17 cellular contexts compared by ENCODE assay signal in genomic region chr20:10350188-10350842, GRCh38.
DNase-seq lines count a peak whose midpoint lies in the region; ATAC-seq and TF ChIP-seq lines count a peak whose summit lies in the region.
"Had no signal": no experiment of that assay in that cellular context is flagged by ENCODE, and none has a peak within 500 bp of the region (broad histone marks: within the 10 kb centered on the region; RNA-seq: fewer than 3 reads in every experiment).

No MANE protein-coding gene starts in this region.

- no peak overlapping the region for H3K4ac ChIP-seq in H9 (ENCODE audit: low read depth, low read length)

- no peak overlapping the region for H4K8ac ChIP-seq in H9 (replicated peaks; ENCODE audit: insufficient read length, low read depth, low read length)

- H3K4me3 ChIP-seq in left ventricle myocardium inferior (no peak overlapping the region), gastrocnemius medialis (no peak overlapping the region)
- H3K4me3 ChIP-seq: colonic mucosa, K562, vagina had no signal

- no peaks in the 10 kb centered on the region for H3K9me3 Mint-ChIP-seq in H9
- no peaks in the 10 kb centered on the region for H3K9me3 Mint-ChIP-seq in activated naive CD8-positive, alpha-beta T cell treated with anti-CD3 and anti-CD28 coated beads, Interleukin-2, amount 10 ng/mL, durations not matched to agents 7 days and 5 days
- H3K9me3 Mint-ChIP-seq in type B pancreatic cell = no peaks in the 10 kb centered on the region

- H3K27me3 ChIP-seq in left ventricle myocardium inferior (ENCODE audit: low read depth) (peaks cover 7% of the 10 kb centered on the region), H9 (ENCODE audit: insufficient read depth, low read length) (no peaks in the 10 kb centered on the region), gastrocnemius medialis (no peaks in the 10 kb centered on the region)
- H3K27me3 ChIP-seq: colonic mucosa, vagina had no signal

- peak overlapping the region; percentile 83 for H2BK20ac ChIP-seq in H9 (ENCODE audit: low read depth, low read length, poor library complexity, severe bottlenecking)

- H3K27ac ChIP-seq in left ventricle myocardium inferior (replicated peaks) = peak overlapping the region; percentile 80
- H3K27ac ChIP-seq in H9 (ENCODE audit: insufficient read length, low read depth, low read length) = peak overlapping the region; percentile 86
- H3K27ac ChIP-seq in gastrocnemius medialis = peak overlapping the region in 3 of 4 donors; percentile 48 to 68 (median 64)
- H3K27ac ChIP-seq: colonic mucosa, vagina had no signal

- no peaks in the 10 kb centered on the region for H4K20me1 ChIP-seq in H9 (ENCODE audit: control insufficient read depth, insufficient read depth, insufficient read length)

- no peak overlapping the region for H4K91ac ChIP-seq in H9 (ENCODE audit: insufficient read length, low read depth, low read length)

- H2AFZ ChIP-seq in H9 (ENCODE audit: low read length) = no peak overlapping the region

- no peak overlapping the region for H3K56ac ChIP-seq in H9 (ENCODE audit: insufficient read length, low read depth, low read length)

- H3K18ac ChIP-seq in H9 (ENCODE audit: insufficient read length, low read depth, low read length) = no peak overlapping the region

- H3K4me1 ChIP-seq in left ventricle myocardium inferior = peaks cover 18% of the 10 kb centered on the region
- H3K4me1 ChIP-seq in H9 (ENCODE audit: insufficient read depth, low read length) = peaks cover 9% of the 10 kb centered on the region; the same call in 1 of the 2 replicates
- H3K4me1 ChIP-seq in gastrocnemius medialis = no peaks in the 10 kb centered on the region
- H3K4me1 ChIP-seq: colonic mucosa, vagina had no signal

- no peak overlapping the region for H2BK15ac ChIP-seq in H9 (ENCODE audit: low read depth, low read length)

- intact Hi-C loops in left ventricle myocardium inferior (cut with micrococcal nuclease) (no loop called here), left ventricle myocardium superior (cut with micrococcal nuclease) (no loop called here), gastrocnemius medialis (cut with DNase I; ENCODE audit: low total_unique reads) (no loop called here)

- H3K23ac ChIP-seq in H9 (ENCODE audit: insufficient read length, low read depth, low read length) = no peak overlapping the region

- no peaks in the 10 kb centered on the region; the same call in 1 of the 2 replicates for H3K27me3 Mint-ChIP-seq in H9 (ENCODE audit: low read depth)
- H3K27me3 Mint-ChIP-seq in activated naive CD8-positive, alpha-beta T cell treated with anti-CD3 and anti-CD28 coated beads, Interleukin-2, amount 10 ng/mL, durations not matched to agents 7 days and 5 days = peaks cover 2% of the 10 kb centered on the region
- H3K27me3 Mint-ChIP-seq in type B pancreatic cell = peaks cover 18% of the 10 kb centered on the region

- POLR2A ChIA-PET in activated naive CD8-positive, alpha-beta T cell treated with anti-CD3 and anti-CD28 coated beads, Interleukin-2, amount 10 ng/mL, durations not matched to agents 7 days and 5 days (lab: Charles Lee) = no interaction called here

- H3K23me2 ChIP-seq in H9 (ENCODE audit: insufficient read length, low read depth, low read length, poor library complexity, severe bottlenecking) = no peaks in the 10 kb centered on the region

- H2AK5ac ChIP-seq in H9 (ENCODE audit: insufficient read length, low read length) = peak overlapping the region; percentile 68

- no peak overlapping the region for H3T11ph ChIP-seq in H9 (ENCODE audit: low read length)

- H3K36me3 ChIP-seq in left ventricle myocardium inferior (no peaks in the 10 kb centered on the region), gastrocnemius medialis (no peaks in the 10 kb centered on the region)
- H3K36me3 ChIP-seq: colonic mucosa, vagina had no signal

- H3K36me3 Mint-ChIP-seq in H9 (ENCODE audit: insufficient read depth in 1 of 3, low read depth in 3 of 3) (peaks cover 0 to 4% (median 0%) of the 10 kb centered on the region in 3 experiments; a peak in 1 of 7 replicates), type B pancreatic cell (no peaks in the 10 kb centered on the region)
- no peaks in the 10 kb centered on the region for H3K36me3 Mint-ChIP-seq in activated naive CD8-positive, alpha-beta T cell treated with anti-CD3 and anti-CD28 coated beads, Interleukin-2, amount 10 ng/mL, durations not matched to agents 7 days and 5 days

- no peak for TF ChIP-seq CTCF in left ventricle myocardium inferior (IDR thresholded peaks at IDR 0.05; ENCODE audit: borderline replicate concordance)
- TF ChIP-seq CTCF in H9 (conservative IDR thresholded peaks at IDR 0.05) = no peak
- no peak for TF ChIP-seq CTCF in gastrocnemius medialis (IDR thresholded peaks at IDR 0.05 in 4 of 5, conservative IDR thresholded peaks at IDR 0.05 in 1 of 5)
- TF ChIP-seq CTCF in type B pancreatic cell (conservative IDR thresholded peaks at IDR 0.05) = no peak

- no peak overlapping the region for H4K5ac ChIP-seq in H9 (ENCODE audit: insufficient read length, low read depth, low read length)

- H2BK12ac ChIP-seq in H9 (ENCODE audit: insufficient read length, low read depth, low read length) = no peak overlapping the region

- H3K4me3 Mint-ChIP-seq in H9 (no peak overlapping the region), type B pancreatic cell (no peak overlapping the region)
- H3K4me3 Mint-ChIP-seq in activated naive CD8-positive, alpha-beta T cell treated with anti-CD3 and anti-CD28 coated beads, Interleukin-2, amount 10 ng/mL, durations not matched to agents 7 days and 5 days = peak overlapping the region; percentile 56

- no peak overlapping the region for H3K14ac ChIP-seq in H9 (ENCODE audit: insufficient read depth, low read length)

- ATAC-seq in left ventricle myocardium superior (no peak), gastrocnemius medialis (no peak), HG03025 (IDR thresholded peaks at IDR 0.05; ENCODE audit: low FRiP score, unreplicated experiment) (no peak)
- ATAC-seq in activated naive CD8-positive, alpha-beta T cell treated with anti-CD3 and anti-CD28 coated beads, Interleukin-2, amount 10 ng/mL, durations not matched to agents 7 days and 5 days (ENCODE audit: low read depth) = no peak
- ATAC-seq: HCT116, K562 had no signal

- H2BK120ac ChIP-seq in H9 (ENCODE audit: low read depth, low read length, poor library complexity, severe bottlenecking) = no peak overlapping the region

- no peak for TF ChIP-seq POLR2A in gastrocnemius medialis (IDR thresholded peaks at IDR 0.05)

- H3K79me2 ChIP-seq in H9 (ENCODE audit: insufficient read depth, low read length) = no peaks in the 10 kb centered on the region

- H3K4me1 Mint-ChIP-seq in H9 (peaks cover 31 to 43% of the 10 kb centered on the region in 2 experiments), type B pancreatic cell (ENCODE audit: unreplicated experiment) (peaks cover 13% of the 10 kb centered on the region)
- H3K4me1 Mint-ChIP-seq in activated naive CD8-positive, alpha-beta T cell treated with anti-CD3 and anti-CD28 coated beads, Interleukin-2, amount 10 ng/mL, durations not matched to agents 7 days and 5 days = peaks cover 13% of the 10 kb centered on the region

- H3K9me3 ChIP-seq in left ventricle myocardium inferior (replicated peaks) = no peaks in the 10 kb centered on the region
- H3K9me3 ChIP-seq in H9 (ENCODE audit: control insufficient read depth, low read depth, low read length) = no peaks in the 10 kb centered on the region
- H3K9me3 ChIP-seq in gastrocnemius medialis = no peaks in the 10 kb centered on the region
- H3K9me3 ChIP-seq: colonic mucosa, vagina had no signal

- DNase-seq in left ventricle myocardium inferior (no peak), left ventricle myocardium superior (no peak), H9 (no peak), gastrocnemius medialis (no peak), type B pancreatic cell (ENCODE audit: extremely low spot score, unreplicated experiment) (no peak)
- no peak for DNase-seq in activated naive CD8-positive, alpha-beta T cell treated with anti-CD3 and anti-CD28 coated beads, Interleukin-2, amount 10 ng/mL, durations not matched to agents 7 days and 5 days
- no peak for DNase-seq in stimulated activated CD8-positive, alpha-beta memory T cell treated with anti-CD3 and anti-CD28 coated beads, Interleukin-4, amount 100 ng/mL, for 48 hours
- DNase-seq: amniotic stem cell, C1 segment of cervical spinal cord, colonic mucosa, NCI-H1092, NCI-H748 treated with DMSO at 0.1 percent for 48 hours, occipital lobe had no signal

- H3K79me1 ChIP-seq in H9 (ENCODE audit: insufficient read depth, low read depth, low read length, poor library complexity, severe bottlenecking) = no peaks in the 10 kb centered on the region

- no peak overlapping the region for H3K4me2 ChIP-seq in H9 (ENCODE audit: insufficient read depth, insufficient read length, low read length)

- no peak overlapping the region for H2BK5ac ChIP-seq in H9 (ENCODE audit: insufficient read length, low read length)

- in situ Hi-C loops in gastrocnemius medialis (cut with MboI; ENCODE audit: low sequenced_read_pairs in 4 of 4) = no loop called here

- H3K27ac Mint-ChIP-seq in H9 (peak overlapping the region in 2 of 3 experiments; percentile 51 to 99; a peak in 2 of 7 replicates), type B pancreatic cell (no peak overlapping the region)
- peak overlapping the region; percentile 75 for H3K27ac Mint-ChIP-seq in activated naive CD8-positive, alpha-beta T cell treated with anti-CD3 and anti-CD28 coated beads, Interleukin-2, amount 10 ng/mL, durations not matched to agents 7 days and 5 days

- WGBS in H9 (ENCODE audit: extremely low coverage, insufficient read length, low lambda C conversion rate) = no CpG with 5 or more reads among the region's 9 CpGs

- H3K9ac ChIP-seq in H9 (ENCODE audit: extremely low read depth, insufficient read length, low read length) = no peak overlapping the region
